ENCODE assay signal across 27 cellular contexts in the genomic region with DNA sequence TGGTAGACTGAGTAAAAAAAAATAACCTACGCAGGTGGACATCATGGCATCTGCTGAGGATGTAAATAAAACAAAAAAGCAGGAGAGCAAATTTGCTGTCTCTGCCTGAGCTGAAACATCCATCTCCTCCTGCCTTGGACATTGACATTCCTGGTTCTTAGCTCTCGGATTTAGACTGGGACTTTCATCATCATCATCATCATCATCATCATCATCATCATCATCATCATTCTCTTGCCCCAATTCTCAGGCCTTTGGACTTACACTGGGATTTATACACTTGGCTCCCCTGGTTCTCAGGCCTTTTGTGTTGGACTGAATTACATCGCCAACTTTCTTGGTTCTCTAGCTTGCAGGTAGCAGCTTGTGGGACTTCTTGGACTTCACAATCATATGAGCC.
"Had no signal": no experiment of that assay in that cellular context is flagged by ENCODE, and none has a peak within 500 bp of the region (broad histone marks: within the 10 kb centered on the region; RNA-seq: fewer than 3 reads in every experiment).

No MANE protein-coding gene starts in this region.

- ATAC-seq: stimulated activated effector memory CD8-positive, alpha-beta T cell treated with anti-CD3 and anti-CD28 coated beads, Interleukin-12 subunit alpha, Interleukin-12 subunit beta, amount 100 ng/mL, for 72 hours; stimulated activated memory B cell treated with anti-CD40 and anti-IgM and Interleukin-4, amounts not matched to agents 10 μg/mL and 1 μg/mL and 100 μg/mL, for 72 hours; stimulated activated naive B cell treated with anti-CD40 and anti-IgM and Interleukin-4, amounts not matched to agents 10 μg/mL and 1 μg/mL and 100 μg/mL, for 72 hours; stimulated activated naive CD8-positive, alpha-beta T cell treated with anti-CD3 and anti-CD28 coated beads, Interleukin-15, amount 100 ng/mL, for 72 hours; stimulated activated naive CD8-positive, alpha-beta T cell treated with anti-CD3 and anti-CD28 coated beads, Interleukin-15, Interleukin-2, amounts not matched to agents 100 U/mL and 50 U/mL, for 24 hours; upper lobe of right lung had no signal

- H3K27ac ChIP-seq: stomach, suprapubic skin, testis, thoracic aorta, thyroid gland, tibial artery, tibial nerve, transverse colon, upper lobe of left lung, upper lobe of right lung, uterus, vagina had no signal

- DNase-seq: stimulated activated CD4-positive, alpha-beta T cell treated with anti-CD3 and anti-CD28 coated beads, Interleukin-2, amount 100 ng/mL, for 48 hours; stimulated activated CD4-positive, alpha-beta T cell treated with anti-CD3 and anti-CD28 coated beads, Interleukin-4, amount 100 ng/mL, for 1 hour; stimulated activated CD4-positive, alpha-beta T cell treated with anti-CD3 and anti-CD28 coated beads, Interleukin-4, amount 100 ng/mL, for 24 hours; stimulated activated CD4-positive, alpha-beta T cell treated with anti-CD3 and anti-CD28 coated beads, Interleukin-4, amount 100 ng/mL, for 4 hours; stimulated activated CD8-positive, alpha-beta memory T cell treated with anti-CD3 and anti-CD28 coated beads, Interleukin-4, amount 100 ng/mL, for 48 hours; stimulated activated naive B cell treated with anti-CD40 and anti-IgM and Interleukin-4, amounts not matched to agents 10 μg/mL and 1 μg/mL and 100 μg/mL, for 72 hours; stimulated activated naive CD4-positive, alpha-beta T cell; stimulated activated naive CD4-positive, alpha-beta T cell treated with Interleukin-2 at 50 U/mL for 16 hours; stimulated activated naive CD8-positive, alpha-beta T cell treated with anti-CD3 and anti-CD28 coated beads, Interleukin-15, amount 100 ng/mL, for 72 hours; stimulated activated naive CD8-positive, alpha-beta T cell treated with anti-CD3 and anti-CD28 coated beads, Interleukin-15, Interleukin-2, amounts not matched to agents 100 U/mL and 50 U/mL, for 24 hours; stomach; substantia nigra; testis; thyroid gland; tibial artery; transverse colon; trophoblast cell; upper lobe of left lung; upper lobe of right lung; uterus had no signal

- H3K4me1 ChIP-seq: stomach, suprapubic skin, testis, thyroid gland, tibial artery, tibial nerve, transverse colon, upper lobe of left lung, upper lobe of right lung, uterus, vagina had no signal

- H3K27me3 ChIP-seq: stomach, suprapubic skin, testis, thyroid gland, tibial artery, tibial nerve, transverse colon, upper lobe of left lung, upper lobe of right lung, uterus, vagina had no signal

- H3K4me3 ChIP-seq: stomach, suprapubic skin, testis, thoracic aorta, thyroid gland, tibial artery, tibial nerve, transverse colon, upper lobe of left lung, upper lobe of right lung, uterus, vagina had no signal

- H3K36me3 ChIP-seq: stomach, suprapubic skin, thoracic aorta, thyroid gland, tibial artery, tibial nerve, transverse colon, upper lobe of left lung, upper lobe of right lung, uterus, vagina had no signal

- H3K9me3 ChIP-seq: suprapubic skin, testis, thoracic aorta, thyroid gland, tibial artery, transverse colon, upper lobe of right lung, uterus, vagina had no signal

- FAIRE-seq: urothelium cell line had no signal
